Comparison of ENCODE assay signal across 1 cellular context in the genomic region with DNA sequence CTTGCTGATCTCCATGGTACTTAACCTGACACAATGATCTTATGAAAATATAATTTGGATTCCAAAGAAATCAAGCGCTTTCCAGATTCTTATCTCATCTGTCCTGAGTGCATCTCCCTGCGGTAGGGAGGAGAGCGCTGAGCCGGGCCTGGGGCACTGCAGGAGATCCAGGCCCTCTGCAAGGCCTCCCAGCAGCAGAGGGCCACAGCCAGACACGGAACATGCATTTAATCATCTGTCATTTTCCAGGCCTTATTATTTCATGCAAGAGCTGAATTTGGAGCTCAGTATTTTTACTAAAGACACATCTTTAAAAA.
A peak's percentile ranks its signal among the peaks of the same experiment; 100 is the strongest.
TF ChIP-seq lines count a peak whose summit lies in the region.

No MANE protein-coding gene starts in this region.

TF ChIP-seq in SK-N-SH, 30 proteins besides CTCF, POLR2A, EP300 and RAD21 (continued from another document):
- TF ChIP-seq ZBTB33 (IDR thresholded peaks at IDR 0.05; ENCODE audit: borderline replicate concordance, low read depth) (0 out of 2 replicates have a peak, but pooled peaks have one; percentile 45), JUND (IDR thresholded peaks at IDR 0.05) (peak; percentile 52), NFIC (IDR thresholded peaks at IDR 0.05; ENCODE audit: borderline replicate concordance) (peak; percentile 45; the same call in 1 of the 2 replicates), GABPA (IDR thresholded peaks at IDR 0.05; ENCODE audit: low read depth) (peak; percentile 17; the same call in 1 of the 2 replicates), SMC3 (IDR thresholded peaks at IDR 0.05; ENCODE audit: low read depth, low read length) (no peak), RCOR1 (IDR thresholded peaks at IDR 0.05; ENCODE audit: low read length) (peak; percentile 53), FOXJ3 (CRISPR knock-in tag; IDR thresholded peaks at IDR 0.05) (peak; percentile 39), RFX5 (IDR thresholded peaks at IDR 0.05; ENCODE audit: low read length) (no peak), TEAD4 (IDR thresholded peaks at IDR 0.05; ENCODE audit: borderline replicate concordance, insufficient read depth) (peak; percentile 63; the same call in 1 of the 2 replicates), SIN3A (IDR thresholded peaks at IDR 0.05; ENCODE audit: borderline replicate concordance, low read depth, low read length) (no peak), RXRA (IDR thresholded peaks at IDR 0.05; ENCODE audit: borderline replicate concordance, low read depth) (peak; percentile 71; the same call in 1 of the 2 replicates), GATA2 (CRISPR knock-in tag; IDR thresholded peaks at IDR 0.05) (peak; percentile 76)
- TF ChIP-seq, protein P1, sequence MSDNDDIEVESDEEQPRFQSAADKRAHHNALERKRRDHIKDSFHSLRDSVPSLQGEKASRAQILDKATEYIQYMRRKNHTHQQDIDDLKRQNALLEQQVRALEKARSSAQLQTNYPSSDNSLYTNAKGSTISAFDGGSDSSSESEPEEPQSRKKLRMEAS (IDR thresholded peaks at IDR 0.05; ENCODE audit: low read depth), result no peak; the same call in none of the 2 replicates
- TF ChIP-seq, protein P2, sequence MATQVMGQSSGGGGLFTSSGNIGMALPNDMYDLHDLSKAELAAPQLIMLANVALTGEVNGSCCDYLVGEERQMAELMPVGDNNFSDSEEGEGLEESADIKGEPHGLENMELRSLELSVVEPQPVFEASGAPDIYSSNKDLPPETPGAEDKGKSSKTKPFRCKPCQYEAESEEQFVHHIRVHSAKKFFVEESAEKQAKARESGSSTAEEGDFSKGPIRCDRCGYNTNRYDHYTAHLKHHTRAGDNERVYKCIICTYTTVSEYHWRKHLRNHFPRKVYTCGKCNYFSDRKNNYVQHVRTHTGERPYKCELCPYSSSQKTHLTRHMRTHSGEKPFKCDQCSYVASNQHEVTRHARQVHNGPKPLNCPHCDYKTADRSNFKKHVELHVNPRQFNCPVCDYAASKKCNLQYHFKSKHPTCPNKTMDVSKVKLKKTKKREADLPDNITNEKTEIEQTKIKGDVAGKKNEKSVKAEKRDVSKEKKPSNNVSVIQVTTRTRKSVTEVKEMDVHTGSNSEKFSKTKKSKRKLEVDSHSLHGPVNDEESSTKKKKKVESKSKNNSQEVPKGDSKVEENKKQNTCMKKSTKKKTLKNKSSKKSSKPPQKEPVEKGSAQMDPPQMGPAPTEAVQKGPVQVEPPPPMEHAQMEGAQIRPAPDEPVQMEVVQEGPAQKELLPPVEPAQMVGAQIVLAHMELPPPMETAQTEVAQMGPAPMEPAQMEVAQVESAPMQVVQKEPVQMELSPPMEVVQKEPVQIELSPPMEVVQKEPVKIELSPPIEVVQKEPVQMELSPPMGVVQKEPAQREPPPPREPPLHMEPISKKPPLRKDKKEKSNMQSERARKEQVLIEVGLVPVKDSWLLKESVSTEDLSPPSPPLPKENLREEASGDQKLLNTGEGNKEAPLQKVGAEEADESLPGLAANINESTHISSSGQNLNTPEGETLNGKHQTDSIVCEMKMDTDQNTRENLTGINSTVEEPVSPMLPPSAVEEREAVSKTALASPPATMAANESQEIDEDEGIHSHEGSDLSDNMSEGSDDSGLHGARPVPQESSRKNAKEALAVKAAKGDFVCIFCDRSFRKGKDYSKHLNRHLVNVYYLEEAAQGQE (IDR thresholded peaks at IDR 0.05; ENCODE audit: low read depth, low read length), result no peak
- TF ChIP-seq, protein P3, sequence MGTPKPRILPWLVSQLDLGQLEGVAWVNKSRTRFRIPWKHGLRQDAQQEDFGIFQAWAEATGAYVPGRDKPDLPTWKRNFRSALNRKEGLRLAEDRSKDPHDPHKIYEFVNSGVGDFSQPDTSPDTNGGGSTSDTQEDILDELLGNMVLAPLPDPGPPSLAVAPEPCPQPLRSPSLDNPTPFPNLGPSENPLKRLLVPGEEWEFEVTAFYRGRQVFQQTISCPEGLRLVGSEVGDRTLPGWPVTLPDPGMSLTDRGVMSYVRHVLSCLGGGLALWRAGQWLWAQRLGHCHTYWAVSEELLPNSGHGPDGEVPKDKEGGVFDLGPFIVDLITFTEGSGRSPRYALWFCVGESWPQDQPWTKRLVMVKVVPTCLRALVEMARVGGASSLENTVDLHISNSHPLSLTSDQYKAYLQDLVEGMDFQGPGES (IDR thresholded peaks at IDR 0.05; ENCODE audit: low read depth, low read length), result no peak
- TF ChIP-seq, protein P4, sequence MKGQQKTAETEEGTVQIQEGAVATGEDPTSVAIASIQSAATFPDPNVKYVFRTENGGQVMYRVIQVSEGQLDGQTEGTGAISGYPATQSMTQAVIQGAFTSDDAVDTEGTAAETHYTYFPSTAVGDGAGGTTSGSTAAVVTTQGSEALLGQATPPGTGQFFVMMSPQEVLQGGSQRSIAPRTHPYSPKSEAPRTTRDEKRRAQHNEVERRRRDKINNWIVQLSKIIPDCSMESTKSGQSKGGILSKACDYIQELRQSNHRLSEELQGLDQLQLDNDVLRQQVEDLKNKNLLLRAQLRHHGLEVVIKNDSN (IDR thresholded peaks at IDR 0.05; ENCODE audit: borderline replicate concordance, low read depth), result no peak
